8 cellular contexts compared by ENCODE assay signal in genomic region chr2:231795525-231796327, GRCh38. TPM values are rescaled to one million over a fixed set of nuclear protein-coding genes. Genes with fewer than 3 reads are reported as not detected.
DNase-seq lines count a peak whose midpoint lies in the region; ATAC-seq and TF ChIP-seq lines count a peak whose summit lies in the region.

No MANE protein-coding gene starts in this region.

- H3K4me3 Mint-ChIP-seq in activated T-helper 1 cell treated with anti-CD3 and anti-CD28 coated beads, Interleukin-12 subunit alpha, Interleukin-12 subunit beta, Interleukin-2, Interleukin-4 antibody, amounts not matched to agents 30 ng/mL and 10 ng/mL and 1 ng/mL, durations not matched to agents 14 hours and 24 hours and 36 hours, result no peak overlapping the region

- WGBS in liver, result 86% methylated on average over 9 of the region's 9 CpGs

- H3K9me3 Mint-ChIP-seq in activated T-helper 1 cell treated with anti-CD3 and anti-CD28 coated beads, Interleukin-12 subunit alpha, Interleukin-12 subunit beta, Interleukin-2, Interleukin-4 antibody, amounts not matched to agents 30 ng/mL and 10 ng/mL and 1 ng/mL, durations not matched to agents 14 hours and 24 hours and 36 hours, result no peaks in the 10 kb centered on the region

- H3K9ac ChIP-seq in liver (ENCODE audit: low read depth in 1 of 2, low read length in 2 of 2), result no peak overlapping the region

- intact Hi-C loops in activated T-helper 1 cell treated with anti-CD3 and anti-CD28 coated beads, Interleukin-12 subunit alpha, Interleukin-12 subunit beta, Interleukin-2, Interleukin-4 antibody, amounts not matched to agents 30 ng/mL and 10 ng/mL and 1 ng/mL, durations not matched to agents 14 hours and 24 hours and 36 hours (cut with micrococcal nuclease), result no loop called here
- intact Hi-C loops in tibial artery (cut with DNase I; ENCODE audit: low total_unique reads), result no loop called here

- ATAC-seq in HG02852 (IDR thresholded peaks at IDR 0.05; ENCODE audit: unreplicated experiment), result no peak

- H3K27me3 ChIP-seq in liver (ENCODE audit: control insufficient read depth in 4 of 4, insufficient read depth in 4 of 4, low read length in 3 of 4) (no peaks in the 10 kb centered on the region), tibial artery (no peaks in the 10 kb centered on the region)

- no peaks in the 10 kb centered on the region for H3K27me3 Mint-ChIP-seq in activated T-helper 1 cell treated with anti-CD3 and anti-CD28 coated beads, Interleukin-12 subunit alpha, Interleukin-12 subunit beta, Interleukin-2, Interleukin-4 antibody, amounts not matched to agents 30 ng/mL and 10 ng/mL and 1 ng/mL, durations not matched to agents 14 hours and 24 hours and 36 hours (ENCODE audit: insufficient read depth)

- peak; percentile 28 to 69 for TF ChIP-seq RAD21 in liver (IDR thresholded peaks at IDR 0.05)

- H3K4me1 Mint-ChIP-seq in activated T-helper 1 cell treated with anti-CD3 and anti-CD28 coated beads, Interleukin-12 subunit alpha, Interleukin-12 subunit beta, Interleukin-2, Interleukin-4 antibody, amounts not matched to agents 30 ng/mL and 10 ng/mL and 1 ng/mL, durations not matched to agents 14 hours and 24 hours and 36 hours (ENCODE audit: low read depth), result no peaks in the 10 kb centered on the region

- H3K36me3 ChIP-seq in liver (ENCODE audit: control insufficient read depth in 4 of 4, insufficient read depth in 3 of 4, low read depth in 1 of 4, low read length in 3 of 4), result peaks cover 13 to 48% (median 36%) of the 10 kb centered on the region in 4 donors
- peaks cover 52 to 86% (median 67%) of the 10 kb centered on the region in 3 donors for H3K36me3 ChIP-seq in tibial artery

- no peak overlapping the region for H3K27ac Mint-ChIP-seq in activated T-helper 1 cell treated with anti-CD3 and anti-CD28 coated beads, Interleukin-12 subunit alpha, Interleukin-12 subunit beta, Interleukin-2, Interleukin-4 antibody, amounts not matched to agents 30 ng/mL and 10 ng/mL and 1 ng/mL, durations not matched to agents 14 hours and 24 hours and 36 hours

- peak; percentile 74 for DNase-seq in DMS153 (lab: John Stamatoyannopoulos, UW)
- DNase-seq in amniotic stem cell (lab: John Stamatoyannopoulos, UW), result peak; percentile 14
- DNase-seq in activated T-helper 1 cell treated with anti-CD3 and anti-CD28 coated beads, Interleukin-12 subunit alpha, Interleukin-12 subunit beta, Interleukin-2, Interleukin-4 antibody, amounts not matched to agents 30 ng/mL and 10 ng/mL and 1 ng/mL, durations not matched to agents 14 hours and 24 hours and 36 hours (ENCODE audit: low spot score), result no peak
- DNase-seq in T-helper 1 cell, result no peak
- no peak for DNase-seq in tibial artery

- peaks cover 0 to 17% (median 9%) of the 10 kb centered on the region in 4 donors for H3K4me1 ChIP-seq in liver (ENCODE audit: control insufficient read depth in 4 of 4, insufficient read depth in 4 of 4, low read length in 3 of 4)
- H3K4me1 ChIP-seq in tibial artery, result no peaks in the 10 kb centered on the region

- H3K4me3 ChIP-seq in liver (ENCODE audit: low read depth in 1 of 3, low read length in 3 of 3) (no peak overlapping the region), tibial artery (no peak overlapping the region)

- peaks cover 39% of the 10 kb centered on the region for H3K36me3 Mint-ChIP-seq in activated T-helper 1 cell treated with anti-CD3 and anti-CD28 coated beads, Interleukin-12 subunit alpha, Interleukin-12 subunit beta, Interleukin-2, Interleukin-4 antibody, amounts not matched to agents 30 ng/mL and 10 ng/mL and 1 ng/mL, durations not matched to agents 14 hours and 24 hours and 36 hours (ENCODE audit: low read depth)

- H3K9me3 ChIP-seq in liver (ENCODE audit: control insufficient read depth in 4 of 4, low read length in 3 of 4) (no peaks in the 10 kb centered on the region), tibial artery (no peaks in the 10 kb centered on the region)

- no peak overlapping the region for H3K27ac ChIP-seq in liver (ENCODE audit: low read depth in 1 of 2, low read length in 2 of 2)
- no peak overlapping the region for H3K27ac ChIP-seq in tibial artery

- TF ChIP-seq CTCF in LNCAP (IDR thresholded peaks at IDR 0.05) (peak; percentile 64), liver (IDR thresholded peaks at IDR 0.05; ENCODE audit: low read depth, low read length, missing input control) (peak; percentile 56), tibial artery (IDR thresholded peaks at IDR 0.05) (no peak)

TF ChIP-seq in liver, 16 proteins besides CTCF, POLR2A, EP300 and RAD21:
- TF ChIP-seq YY1 (IDR thresholded peaks at IDR 0.05) (peak; percentile 65), ZBTB33 (IDR thresholded peaks at IDR 0.05) (no peak), FOXA1 (IDR thresholded peaks at IDR 0.05) (no peak), NR2F2 (IDR thresholded peaks at IDR 0.05) (no peak), HNF4A (conservative IDR thresholded peaks at IDR 0.05) (peak in 1 of 2 donors; percentile 33), REST (IDR thresholded peaks at IDR 0.05) (no peak), JUND (IDR thresholded peaks at IDR 0.05) (no peak), SP1 (IDR thresholded peaks at IDR 0.05) (peak; percentile 29), HNF4G (IDR thresholded peaks at IDR 0.05) (no peak), GABPA (IDR thresholded peaks at IDR 0.05 in 1 of 2, conservative IDR thresholded peaks at IDR 0.05 in 1 of 2) (no peak)

RNA-seq across cellular contexts. Expression of gene COPS7B, which starts 9.5 kb away (rescaled TPM):
- 10 to 100 TPM in 1 of 2 donors, 1 to 10 TPM in 1; 8.7 to 13.5 TPM for total RNA-seq in liver
- 10 to 100 TPM in 1 of 2 donors, 1 to 10 TPM in 1; 9.8 to 10.8 TPM for polyA plus RNA-seq in liver
- total RNA-seq in activated T-helper 1 cell treated with anti-CD3 and anti-CD28 coated beads, Interleukin-12 subunit alpha, Interleukin-12 subunit beta, Interleukin-2, Interleukin-4 antibody, amounts not matched to agents 30 ng/mL and 10 ng/mL and 1 ng/mL, durations not matched to agents 14 hours and 24 hours and 36 hours, result 61.1 and 62.9 TPM in 2 replicates

RNA-seq across cellular contexts. Expression of gene PDE6D, which starts 14.6 kb away (rescaled TPM):
- 1 to 10 TPM; 6.6 to 7.1 TPM for total RNA-seq in liver
- polyA plus RNA-seq in liver, result 1 to 10 TPM; 6.9 to 8.5 TPM
- total RNA-seq in activated T-helper 1 cell treated with anti-CD3 and anti-CD28 coated beads, Interleukin-12 subunit alpha, Interleukin-12 subunit beta, Interleukin-2, Interleukin-4 antibody, amounts not matched to agents 30 ng/mL and 10 ng/mL and 1 ng/mL, durations not matched to agents 14 hours and 24 hours and 36 hours, result 31.0 and 31.9 TPM in 2 replicates

Comparison
In these comparisons a context has a peak if more than half of its experiments do, and no peak if none do; other contexts are left out.
1. DNase-seq: peak in DMS153 (single experiment) and amniotic stem cell (single experiment); none in activated T-helper 1 cell treated with anti-CD3 and anti-CD28 coated beads, Interleukin-12 subunit alpha, Interleukin-12 subunit beta, Interleukin-2, Interleukin-4 antibody, amounts not matched to agents 30 ng/mL and 10 ng/mL and 1 ng/mL, durations not matched to agents 14 hours and 24 hours and 36 hours (single experiment), T-helper 1 cell (0 of 5) and tibial artery (0 of 2).
2. CTCF ChIP-seq: peak in LNCAP (single experiment) and liver (single experiment); none in tibial artery (0 of 2).